In the genomic region with DNA sequence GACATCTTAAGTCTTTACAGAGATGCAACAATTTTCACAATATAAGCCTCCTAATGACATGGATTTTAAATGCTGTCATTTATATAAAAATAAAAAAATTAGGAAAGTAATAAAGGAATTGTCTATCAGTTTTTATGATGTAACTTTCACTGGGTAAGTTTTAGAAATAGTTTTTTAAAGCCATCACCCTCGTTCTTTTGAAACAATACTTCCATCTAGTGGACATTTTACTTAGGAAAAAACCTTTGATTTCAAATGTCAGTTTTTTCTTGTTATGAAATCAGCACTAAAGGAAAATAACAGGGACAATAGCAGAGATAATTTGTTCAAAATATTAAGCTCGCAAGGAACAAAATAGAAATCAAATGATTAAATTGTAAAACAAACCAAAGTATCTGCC, we compare ENCODE assay signal across 9 cellular contexts. TPM values are rescaled to one million over a fixed set of nuclear protein-coding genes. Genes with fewer than 3 reads are reported as not detected.
DNase-seq lines count a peak whose midpoint lies in the region; ATAC-seq and TF ChIP-seq lines count a peak whose summit lies in the region.
"Had no signal": no experiment of that assay in that cellular context is flagged by ENCODE, and none has a peak within 500 bp of the region (broad histone marks: within the 10 kb centered on the region; RNA-seq: fewer than 3 reads in every experiment).

No MANE protein-coding gene starts in this region.

- H3K4me2 ChIP-seq in OCI-LY3 (ENCODE audit: low read length) = no peak overlapping the region
- H3K4me2 ChIP-seq: BLaER1 treated with 17β-estradiol and CSF1 and Interleukin-3, amounts not matched to agents 10 nM and 100 nM had no signal

- H4K20me1 ChIP-seq in OCI-LY3 (ENCODE audit: insufficient read depth, low read length) = no peaks in the 10 kb centered on the region
- H4K20me1 ChIP-seq: BLaER1 treated with 17β-estradiol and CSF1 and Interleukin-3, amounts not matched to agents 10 nM and 100 nM had no signal

- intact Hi-C loops in activated CD4-positive, alpha-beta T cell treated with anti-CD3 and anti-CD28 coated beads, Interleukin-2, amount 10 ng/mL, durations not matched to agents 24 days and 14 days (cut with micrococcal nuclease) = loop anchor here (1.0 to 5.0 kb wide), 4 partner anchors 211 to 1024 kb away; no protein-coding TSS in a partner anchor

- H3K27ac ChIP-seq in OCI-LY3 (ENCODE audit: low read length) = no peak overlapping the region
- H3K27ac ChIP-seq: BLaER1 treated with 17β-estradiol and CSF1 and Interleukin-3, amounts not matched to agents 10 nM and 100 nM had no signal

- DNase-seq in NCI-H1436 (lab: John Stamatoyannopoulos, UW) (peak; percentile 5), NCI-H1436 treated with DMSO at 0.1 percent for 48 hours (lab: John Stamatoyannopoulos, UW) (no peak), epithelial cell of proximal tubule (ENCODE audit: low read depth) (no peak), renal cortical epithelial cell (ENCODE audit: low read depth) (peak; percentile 47), ureter (ENCODE audit: low spot score) (no peak)
- no peak for DNase-seq in activated CD4-positive, alpha-beta T cell treated with anti-CD3 and anti-CD28 coated beads, Interleukin-2, amount 10 ng/mL, durations not matched to agents 24 days and 14 days

- peaks cover 11% of the 10 kb centered on the region; the same call in 1 of the 2 replicates for H3K27me3 ChIP-seq in OCI-LY3 (ENCODE audit: low read depth, low read length)
- H3K27me3 ChIP-seq: BLaER1 treated with 17β-estradiol and CSF1 and Interleukin-3, amounts not matched to agents 10 nM and 100 nM had no signal

- no peaks in the 10 kb centered on the region for H3K9me3 Mint-ChIP-seq in activated CD4-positive, alpha-beta T cell treated with anti-CD3 and anti-CD28 coated beads, Interleukin-2, amount 10 ng/mL, durations not matched to agents 24 days and 14 days

- H3K27ac Mint-ChIP-seq in activated CD4-positive, alpha-beta T cell treated with anti-CD3 and anti-CD28 coated beads, Interleukin-2, amount 10 ng/mL, durations not matched to agents 24 days and 14 days = no peak overlapping the region

- H3K36me3 ChIP-seq in OCI-LY3 (replicated peaks; ENCODE audit: low read depth, low read length) = no peaks in the 10 kb centered on the region
- H3K36me3 ChIP-seq: BLaER1 treated with 17β-estradiol and CSF1 and Interleukin-3, amounts not matched to agents 10 nM and 100 nM had no signal

- no peak overlapping the region for H3K9ac ChIP-seq in OCI-LY3 (ENCODE audit: low read length)
- H3K9ac ChIP-seq: BLaER1 treated with 17β-estradiol and CSF1 and Interleukin-3, amounts not matched to agents 10 nM and 100 nM had no signal

- H3K4me3 ChIP-seq in OCI-LY3 (ENCODE audit: low read length) (no peak overlapping the region), epithelial cell of proximal tubule (ENCODE audit: low read depth, low read length) (no peak overlapping the region)
- H3K4me3 ChIP-seq: BLaER1 treated with 17β-estradiol and CSF1 and Interleukin-3, amounts not matched to agents 10 nM and 100 nM had no signal

- no peak for ATAC-seq in HG03521 (IDR thresholded peaks at IDR 0.05; ENCODE audit: unreplicated experiment)

- peak; percentile 69 for TF ChIP-seq CTCF in OCI-LY3 (IDR thresholded peaks at IDR 0.05; ENCODE audit: low read depth, low read length)
- TF ChIP-seq CTCF in epithelial cell of proximal tubule (conservative IDR thresholded peaks at IDR 0.05; ENCODE audit: low read depth, low read length) = peak; percentile 53

- peaks cover 23% of the 10 kb centered on the region for H3K27me3 Mint-ChIP-seq in activated CD4-positive, alpha-beta T cell treated with anti-CD3 and anti-CD28 coated beads, Interleukin-2, amount 10 ng/mL, durations not matched to agents 24 days and 14 days

- H3K4me3 Mint-ChIP-seq in activated CD4-positive, alpha-beta T cell treated with anti-CD3 and anti-CD28 coated beads, Interleukin-2, amount 10 ng/mL, durations not matched to agents 24 days and 14 days = no peak overlapping the region

- no peaks in the 10 kb centered on the region for H3K36me3 Mint-ChIP-seq in activated CD4-positive, alpha-beta T cell treated with anti-CD3 and anti-CD28 coated beads, Interleukin-2, amount 10 ng/mL, durations not matched to agents 24 days and 14 days (ENCODE audit: low read depth)

- H3K4me1 ChIP-seq in OCI-LY3 (ENCODE audit: low read length) = peaks cover 15% of the 10 kb centered on the region

- no peaks in the 10 kb centered on the region for H3K9me3 ChIP-seq in OCI-LY3 (ENCODE audit: insufficient read depth, low read length)
- H3K9me3 ChIP-seq: BLaER1 treated with 17β-estradiol and CSF1 and Interleukin-3, amounts not matched to agents 10 nM and 100 nM had no signal

- no peaks in the 10 kb centered on the region for H3K79me2 ChIP-seq in OCI-LY3 (ENCODE audit: low read length)

- H2AFZ ChIP-seq in OCI-LY3 (ENCODE audit: low read depth, low read length) = no peak overlapping the region

- H3K4me1 Mint-ChIP-seq in activated CD4-positive, alpha-beta T cell treated with anti-CD3 and anti-CD28 coated beads, Interleukin-2, amount 10 ng/mL, durations not matched to agents 24 days and 14 days = no peaks in the 10 kb centered on the region

RNA-seq across cellular contexts. Expression of gene NDNF, which starts 24.3 kb away (rescaled TPM):
- total RNA-seq in epithelial cell of proximal tubule (0.43 and 0.46 TPM in 2 replicates), renal cortical epithelial cell (not detected in 2 replicates), ureter (26.3 TPM)
- total RNA-seq in activated CD4-positive, alpha-beta T cell treated with anti-CD3 and anti-CD28 coated beads, Interleukin-2, amount 10 ng/mL, durations not matched to agents 24 days and 14 days = 0.14 TPM in 1 of 2 replicates, not detected in the other

Comparison
In these comparisons a context has a peak if more than half of its experiments do, and no peak if none do; other contexts are left out.
1. DNase-seq: peak in NCI-H1436 (single experiment) and renal cortical epithelial cell (single experiment); none in NCI-H1436 treated with DMSO at 0.1 percent for 48 hours (single experiment), epithelial cell of proximal tubule (single experiment), ureter (single experiment) and activated CD4-positive, alpha-beta T cell treated with anti-CD3 and anti-CD28 coated beads, Interleukin-2, amount 10 ng/mL, durations not matched to agents 24 days and 14 days (single experiment).
2. RNA of gene NDNF, which starts 24.3 kb away (total RNA-seq): 26.3 TPM in ureter (single experiment); 0.43 to 0.46 TPM in epithelial cell of proximal tubule, 0.14 TPM in activated CD4-positive, alpha-beta T cell treated with anti-CD3 and anti-CD28 coated beads, Interleukin-2, amount 10 ng/mL, durations not matched to agents 24 days and 14 days and not detected in renal cortical epithelial cell; every median in the first group is over 10 times any median in the second.